Comparison of ENCODE assay signal across 10 cellular contexts in the genomic region with DNA sequence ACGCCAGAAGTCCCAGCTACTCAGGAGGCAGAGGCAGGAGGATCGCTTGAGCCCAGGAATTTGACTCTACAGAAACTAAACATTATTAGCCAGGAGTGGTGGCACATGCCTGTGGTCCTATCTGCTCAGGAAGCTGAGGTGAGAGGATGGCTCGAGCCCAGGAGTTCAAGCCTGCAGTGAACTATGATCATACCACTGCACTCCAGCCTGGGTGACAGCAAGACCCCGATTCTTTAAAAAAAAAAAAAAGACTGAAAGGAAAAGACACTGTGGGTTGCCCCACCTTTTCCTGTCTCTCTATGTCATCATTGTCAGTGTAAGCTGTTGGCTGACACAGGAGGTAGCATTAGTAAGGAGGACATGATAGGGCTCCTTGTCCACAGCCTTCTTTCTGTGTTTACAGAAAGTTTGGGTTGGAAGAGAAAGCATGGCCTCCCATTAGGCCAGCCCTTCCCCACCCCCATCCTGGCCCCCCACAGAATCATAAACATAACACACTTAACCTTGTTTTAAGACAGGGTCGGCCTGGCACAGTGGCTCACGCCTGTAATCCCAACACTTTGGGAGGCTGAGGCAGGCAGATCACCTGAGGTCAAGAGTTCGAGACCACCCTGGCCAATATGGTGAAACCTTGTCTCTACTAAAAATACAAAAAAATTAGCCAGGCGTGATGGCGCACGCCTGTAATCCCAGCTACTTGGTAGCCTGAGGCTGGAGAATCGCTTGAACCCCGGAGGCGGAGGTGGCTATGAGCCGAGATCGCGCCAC. TPM values are rescaled to one million over a fixed set of nuclear protein-coding genes. Genes with fewer than 3 reads are reported as not detected.
A peak's percentile ranks its signal among the peaks of the same experiment; 100 is the strongest.
DNase-seq lines count a peak whose midpoint lies in the region; ATAC-seq and TF ChIP-seq lines count a peak whose summit lies in the region.
"Had no signal": no experiment of that assay in that cellular context is flagged by ENCODE, and none has a peak within 500 bp of the region (broad histone marks: within the 10 kb centered on the region; RNA-seq: fewer than 3 reads in every experiment).

No MANE protein-coding gene starts in this region.

- TF ChIP-seq POLR2A in stomach (IDR thresholded peaks at IDR 0.05) = no peak

- DNase-seq in ELR (ENCODE audit: low read depth) = peak; percentile 40
- DNase-seq in activated T-cell treated with anti-CD3 and anti-CD28 coated beads, Interleukin-2, amount 50 U/mL, for 4 hours = no peak
- DNase-seq in naive B cell = no peak
- no peak for DNase-seq in NCI-H446 (lab: John Stamatoyannopoulos, UW)
- DNase-seq in stomach = no peak
- DNase-seq in GDM1 (lab: John Stamatoyannopoulos, UW) = no peak
- DNase-seq: NCI-H1092 treated with DMSO at 0.1 percent for 48 hours, NCI-H774 had no signal

- H4K20me1 ChIP-seq in Loucy (ENCODE audit: insufficient read depth, low read length, poor library complexity, severe bottlenecking) = no peaks in the 10 kb centered on the region

- H3K4me1 ChIP-seq in Loucy (ENCODE audit: insufficient read depth, low read length, poor library complexity, severe bottlenecking) = peaks cover 72% of the 10 kb centered on the region
- H3K4me1 ChIP-seq in stomach = no peaks in the 10 kb centered on the region

- H3K9ac ChIP-seq in Loucy (ENCODE audit: low read depth, low read length, poor library complexity, severe bottlenecking) = peak overlapping the region; percentile 77

- H3F3A ChIP-seq in Loucy (ENCODE audit: low read depth) = peaks cover 12% of the 10 kb centered on the region; the same call in 1 of the 2 replicates

- no peaks in the 10 kb centered on the region for H3K9me2 ChIP-seq in Loucy (replicated peaks; ENCODE audit: low read depth, low read length)

- TF ChIP-seq CTCF in Loucy (conservative IDR thresholded peaks at IDR 0.05; ENCODE audit: low read length) = no peak
- no peak for TF ChIP-seq CTCF in stomach (IDR thresholded peaks at IDR 0.05)

- H3K4me2 ChIP-seq in Loucy (ENCODE audit: low read depth, low read length, poor library complexity, severe bottlenecking) = peak overlapping the region; percentile 82

- peak overlapping the region; percentile 23; the same call in 1 of the 2 replicates for H2AFZ ChIP-seq in Loucy (ENCODE audit: low read length)

- H3K27me3 Mint-ChIP-seq in activated T-cell treated with anti-CD3 and anti-CD28 coated beads, Interleukin-2, amount 50 U/mL, for 4 hours (ENCODE audit: low read depth) = no peaks in the 10 kb centered on the region
- no peaks in the 10 kb centered on the region for H3K27me3 Mint-ChIP-seq in naive B cell

- no peaks in the 10 kb centered on the region for H3K9me3 Mint-ChIP-seq in activated T-cell treated with anti-CD3 and anti-CD28 coated beads, Interleukin-2, amount 50 U/mL, for 4 hours
- H3K9me3 Mint-ChIP-seq in naive B cell = no peaks in the 10 kb centered on the region

- WGBS in stomach, 5 donors = 84 to 90% (median 89%) methylated on average over 16 of the region's 16 CpGs

- peaks cover 3% of the 10 kb centered on the region for H3K36me3 Mint-ChIP-seq in activated T-cell treated with anti-CD3 and anti-CD28 coated beads, Interleukin-2, amount 50 U/mL, for 4 hours (ENCODE audit: insufficient read depth)
- no peaks in the 10 kb centered on the region for H3K36me3 Mint-ChIP-seq in naive B cell

- intact Hi-C loops in stomach (cut with DNase I; ENCODE audit: low total_unique reads) = no loop called here

- no peaks in the 10 kb centered on the region for H3K36me3 ChIP-seq in Loucy (ENCODE audit: insufficient read depth, low read length)
- no peaks in the 10 kb centered on the region for H3K36me3 ChIP-seq in stomach

- H3K27ac Mint-ChIP-seq in naive B cell = peak overlapping the region; percentile 54 to 95 (median 84)

- peak; percentile 33 to 37 for ATAC-seq in activated T-cell treated with anti-CD3 and anti-CD28 coated beads, Interleukin-2, amount 50 U/mL, for 4 hours
- ATAC-seq in naive B cell (ENCODE audit: low read depth in 2 of 2) = peak; percentile 19 to 25
- no peak for ATAC-seq in HG03354 (IDR thresholded peaks at IDR 0.05; ENCODE audit: poor library complexity, severe bottlenecking, unreplicated experiment)

- peak overlapping the region; percentile 62 for H3K4me3 ChIP-seq in Loucy (ENCODE audit: low read length, poor library complexity, severe bottlenecking)
- H3K4me3 ChIP-seq in stomach = no peak overlapping the region

- TF ChIP-seq EP300 in stomach (IDR thresholded peaks at IDR 0.05) = no peak

- no peaks in the 10 kb centered on the region for H3K79me2 ChIP-seq in Loucy (ENCODE audit: insufficient read depth, low read length)

- H3K4me1 Mint-ChIP-seq in activated T-cell treated with anti-CD3 and anti-CD28 coated beads, Interleukin-2, amount 50 U/mL, for 4 hours (ENCODE audit: low read depth) = peaks cover 65% of the 10 kb centered on the region
- peaks cover 18 to 40% (median 22%) of the 10 kb centered on the region in 3 donors for H3K4me1 Mint-ChIP-seq in naive B cell

- H3K27me3 ChIP-seq in Loucy (ENCODE audit: insufficient read depth, low read length, poor library complexity, severe bottlenecking) (no peaks in the 10 kb centered on the region), stomach (no peaks in the 10 kb centered on the region)

- H3K27ac ChIP-seq in stomach = peak overlapping the region in 1 of 5 donors; percentile 35

- H3K4me3 Mint-ChIP-seq in activated T-cell treated with anti-CD3 and anti-CD28 coated beads, Interleukin-2, amount 50 U/mL, for 4 hours = peak overlapping the region; percentile 52
- H3K4me3 Mint-ChIP-seq in naive B cell = peak overlapping the region in 6 of 8 donors; percentile 40 to 72 (median 60)

- no peaks in the 10 kb centered on the region for H3K9me3 ChIP-seq in Loucy (ENCODE audit: insufficient read depth, low read depth, low read length)
- H3K9me3 ChIP-seq in stomach = no peaks in the 10 kb centered on the region

RNA-seq across cellular contexts. Expression of a gene that starts 20.6 kb away (rescaled TPM):
- 10 to 100 TPM; 45.0 to 51.7 (median 47.4) TPM for total RNA-seq in activated T-cell treated with anti-CD3 and anti-CD28 coated beads, Interleukin-2, amount 50 U/mL, for 4 hours
- polyA plus RNA-seq in naive B cell (ENCODE audit: low read depth in 6 of 6) (10 to 100 TPM; 25.2 to 38.3 (median 32.0) TPM), stomach (10 to 100 TPM in 1 of 3 donors, 1 to 10 TPM in 2; 5.7 to 10.7 (median 5.9) TPM)
- total RNA-seq in stomach = 10 to 100 TPM in 2 of 5 donors, 1 to 10 TPM in 3; 2.9 to 52.0 (median 9.3) TPM
